Comparison of ENCODE assay signal across 18 cellular contexts in the genomic region with DNA sequence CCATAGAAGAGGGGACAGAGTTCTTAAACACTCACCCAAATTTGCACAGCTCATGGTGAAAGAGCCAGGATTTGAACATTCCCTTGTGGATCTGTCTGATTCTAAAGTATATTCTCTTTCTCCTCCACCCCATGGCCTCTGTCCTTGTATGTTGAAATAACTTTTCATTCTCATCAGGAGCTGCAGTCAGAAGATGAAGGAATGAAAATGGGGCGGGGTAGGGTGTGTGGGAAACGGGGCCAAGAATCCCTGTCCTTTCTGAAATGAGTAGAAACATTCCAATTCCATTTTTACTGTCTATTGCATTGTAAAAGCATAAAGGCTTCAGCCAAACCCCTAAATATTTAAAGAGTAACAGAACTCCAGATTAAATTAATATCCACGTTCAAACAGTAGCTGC.
"Had no signal": no experiment of that assay in that cellular context is flagged by ENCODE, and none has a peak within 500 bp of the region (broad histone marks: within the 10 kb centered on the region; RNA-seq: fewer than 3 reads in every experiment).

No MANE protein-coding gene starts in this region.

- DNase-seq: effector memory CD8-positive, alpha-beta T cell; foreskin fibroblast; glutamatergic neuron; islet precursor cell; naive thymus-derived CD8-positive, alpha-beta T cell; nucleus accumbens; ovary; right cardiac atrium; stimulated activated CD4-positive, alpha-beta T cell treated with anti-CD3 and anti-CD28 coated beads, Interleukin-4, amount 100 ng/mL, for 1 hour; testis had no signal

- H3K9me3 ChIP-seq: esophagus muscularis mucosa, gastroesophageal sphincter, ovary, testis, tibial nerve had no signal

- ATAC-seq: effector memory CD8-positive, alpha-beta T cell; gastroesophageal sphincter; left lobe of liver; naive thymus-derived CD8-positive, alpha-beta T cell; right cardiac atrium; stimulated activated memory B cell treated with anti-CD40 and anti-IgM and Interleukin-4, amounts not matched to agents 10 μg/mL and 1 μg/mL and 100 μg/mL, for 72 hours had no signal

- H3K36me3 Mint-ChIP-seq: naive thymus-derived CD8-positive, alpha-beta T cell; stimulated activated memory B cell treated with anti-CD40 and anti-IgM and Interleukin-4, amounts not matched to agents 10 μg/mL and 1 μg/mL and 100 μg/mL, for 72 hours had no signal

- H3K4me1 ChIP-seq: gastroesophageal sphincter, testis had no signal

- H3K27me3 ChIP-seq: ovary, testis had no signal

- H3K4me1 Mint-ChIP-seq: stimulated activated memory B cell treated with anti-CD40 and anti-IgM and Interleukin-4, amounts not matched to agents 10 μg/mL and 1 μg/mL and 100 μg/mL, for 72 hours had no signal

- H3K4me3 ChIP-seq: esophagus muscularis mucosa, gastroesophageal sphincter, ovary, testis, tibial nerve had no signal

- H3K27ac ChIP-seq: epithelial cell of prostate, esophagus muscularis mucosa, gastroesophageal sphincter, ovary, testis, tibial nerve had no signal

- H3K36me3 ChIP-seq: esophagus muscularis mucosa, gastroesophageal sphincter, ovary, tibial nerve had no signal

- H3K9me3 Mint-ChIP-seq: dendritic cell treated with granulocyte-macrophage colony-stimulating factor and Interleukin-4, amounts not matched to agents 40 ng/mL and 50 ng/mL, for 4 days; effector memory CD8-positive, alpha-beta T cell; naive thymus-derived CD8-positive, alpha-beta T cell; stimulated activated memory B cell treated with anti-CD40 and anti-IgM and Interleukin-4, amounts not matched to agents 10 μg/mL and 1 μg/mL and 100 μg/mL, for 72 hours; stimulated activated naive CD8-positive, alpha-beta T cell treated with anti-CD3 and anti-CD28 coated beads, Interleukin-15, Interleukin-2, amounts not matched to agents 100 ng/mL and 50 ng/mL, for 24 hours had no signal

- H3K27ac Mint-ChIP-seq: dendritic cell treated with granulocyte-macrophage colony-stimulating factor and Interleukin-4, amounts not matched to agents 40 ng/mL and 50 ng/mL, for 4 days; effector memory CD8-positive, alpha-beta T cell; naive thymus-derived CD8-positive, alpha-beta T cell; stimulated activated memory B cell treated with anti-CD40 and anti-IgM and Interleukin-4, amounts not matched to agents 10 μg/mL and 1 μg/mL and 100 μg/mL, for 72 hours; stimulated activated naive CD8-positive, alpha-beta T cell treated with anti-CD3 and anti-CD28 coated beads, Interleukin-15, Interleukin-2, amounts not matched to agents 100 ng/mL and 50 ng/mL, for 24 hours had no signal

- H3K4me3 Mint-ChIP-seq: dendritic cell treated with granulocyte-macrophage colony-stimulating factor and Interleukin-4, amounts not matched to agents 40 ng/mL and 50 ng/mL, for 4 days; effector memory CD8-positive, alpha-beta T cell; naive thymus-derived CD8-positive, alpha-beta T cell; stimulated activated memory B cell treated with anti-CD40 and anti-IgM and Interleukin-4, amounts not matched to agents 10 μg/mL and 1 μg/mL and 100 μg/mL, for 72 hours; stimulated activated naive CD8-positive, alpha-beta T cell treated with anti-CD3 and anti-CD28 coated beads, Interleukin-15, Interleukin-2, amounts not matched to agents 100 ng/mL and 50 ng/mL, for 24 hours had no signal
